ENCODE assay signal across 17 cellular contexts in the genomic region with DNA sequence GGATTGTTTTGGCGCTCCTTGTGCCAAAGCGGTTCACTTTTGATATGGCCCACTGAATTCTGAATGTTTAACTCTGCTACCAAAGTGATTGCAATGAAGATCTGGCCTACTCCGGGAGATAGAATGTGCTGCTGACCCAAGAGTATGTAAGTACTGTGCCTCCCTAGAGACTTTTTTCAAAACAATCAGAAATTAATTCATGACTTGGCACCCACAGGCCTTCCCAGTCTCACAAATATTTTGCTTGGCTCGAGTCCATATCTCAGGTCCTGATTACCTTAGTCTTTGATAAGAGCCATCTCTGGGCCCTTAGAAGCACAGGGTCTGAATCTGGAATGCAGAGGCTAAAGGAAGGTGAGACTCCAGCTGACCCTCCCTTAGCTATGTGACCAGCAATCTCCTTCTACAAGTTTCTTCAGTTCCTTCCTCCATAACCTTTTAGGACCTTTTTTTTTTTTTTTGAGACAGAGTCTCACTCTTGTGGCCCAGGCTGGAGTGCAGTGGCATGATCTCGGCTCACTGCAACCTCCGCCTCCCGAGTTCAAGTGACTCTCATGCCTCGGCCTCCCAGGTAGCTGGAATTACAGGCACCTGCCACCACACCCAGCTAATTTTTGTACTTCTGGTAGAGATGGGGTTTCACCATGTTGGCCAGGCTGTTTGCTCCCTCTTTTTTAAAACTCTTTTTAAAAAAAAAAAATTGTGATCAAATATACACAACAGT. TPM values are rescaled to one million over a fixed set of nuclear protein-coding genes. Genes with fewer than 3 reads are reported as not detected.
A peak's percentile ranks its signal among the peaks of the same experiment; 100 is the strongest.
DNase-seq lines count a peak whose midpoint lies in the region; ATAC-seq, FAIRE-seq and TF ChIP-seq lines count a peak whose summit lies in the region.
"Had no signal": no experiment of that assay in that cellular context is flagged by ENCODE, and none has a peak within 500 bp of the region (broad histone marks: within the 10 kb centered on the region; RNA-seq: fewer than 3 reads in every experiment).

No MANE protein-coding gene starts in this region.

- no peak for TF ChIP-seq EP300 in HepG2 (IDR thresholded peaks at IDR 0.05; ENCODE audit: low read depth in 2 of 2, low read length in 2 of 2)
- TF ChIP-seq EP300 in HepG2 (CRISPR knock-in tag; IDR thresholded peaks at IDR 0.05; ENCODE audit: borderline replicate concordance), result no peak

- TF ChIP-seq CTCF in right lobe of liver (IDR thresholded peaks at IDR 0.05), result no peak
- no peak for TF ChIP-seq CTCF in HepG2 (CRISPR knock-in tag; IDR thresholded peaks at IDR 0.05)
- no peak for TF ChIP-seq CTCF in Panc1 (IDR thresholded peaks at IDR 0.05)

- H3K79me2 ChIP-seq in HepG2 (ENCODE audit: insufficient read depth, low read length), result no peaks in the 10 kb centered on the region

- H3K4me1 Mint-ChIP-seq in T-cell, result peaks cover 11 to 19% (median 12%) of the 10 kb centered on the region in 3 donors

- no peaks in the 10 kb centered on the region for H3K27me3 ChIP-seq in right lobe of liver
- H3K27me3 ChIP-seq in HepG2 (ENCODE audit: control insufficient read depth in 1 of 2, insufficient read depth in 2 of 2, low read length in 2 of 2), result no peaks in the 10 kb centered on the region
- no peaks in the 10 kb centered on the region for H3K27me3 ChIP-seq in Panc1 (ENCODE audit: control insufficient read depth, insufficient read depth, low read length)

- no peak overlapping the region for H3K27ac Mint-ChIP-seq in T-cell
- H3K27ac Mint-ChIP-seq: CD4-positive, alpha-beta memory T cell had no signal

- POLR2A ChIA-PET in HepG2 (lab: Yijun Ruan, JAX) (no interaction called here), Panc1 (lab: Charles Lee) (no interaction called here), T-cell (lab: Charles Lee) (no interaction called here)

- ATAC-seq in right lobe of liver, result peak; percentile 62 to 78 (median 76)
- no peak for ATAC-seq in HepG2
- ATAC-seq in Panc1, result 0 out of 2 replicates have a peak, but pooled peaks have one; percentile 34
- peak; percentile 73 for ATAC-seq in left lobe of liver
- ATAC-seq in GM18498 (IDR thresholded peaks at IDR 0.05; ENCODE audit: unreplicated experiment), result no peak
- ATAC-seq in T-cell (replicated peaks in 1 of 4), result no peak
- ATAC-seq in GM21526 (IDR thresholded peaks at IDR 0.05; ENCODE audit: low FRiP score, unreplicated experiment), result no peak

- H3K9me3 ChIP-seq in right lobe of liver (no peaks in the 10 kb centered on the region), HepG2 (ENCODE audit: low read length) (no peaks in the 10 kb centered on the region), Panc1 (ENCODE audit: control insufficient read depth, insufficient read depth, low read depth, low read length) (no peaks in the 10 kb centered on the region)

- H3K36me3 ChIP-seq in right lobe of liver, result no peaks in the 10 kb centered on the region
- no peaks in the 10 kb centered on the region for H3K36me3 ChIP-seq in HepG2 (replicated peaks in 1 of 2; ENCODE audit: control insufficient read depth in 1 of 2, insufficient read depth in 2 of 2, low read length in 2 of 2)
- no peaks in the 10 kb centered on the region for H3K36me3 ChIP-seq in Panc1 (ENCODE audit: control insufficient read depth, insufficient read depth, low read length)

- H3K9ac ChIP-seq in HepG2 (ENCODE audit: insufficient read depth, low read depth, low read length), result no peak overlapping the region

- no peak overlapping the region for H2AFZ ChIP-seq in HepG2 (ENCODE audit: low read length)

- no peak for TF ChIP-seq RAD21 in HepG2 (CRISPR knock-in tag; IDR thresholded peaks at IDR 0.05)

- BruUV-seq in HepG2 (replicated peaks; lab: Mats Ljungman, UMichigan) (no TSS peak), Panc1 (replicated peaks; lab: Mats Ljungman, UMichigan) (no TSS peak)

- DNase-seq in right lobe of liver (no peak), HepG2 (ENCODE audit: low spot score) (no peak), Panc1 (ENCODE audit: low read depth, low spot score) (no peak), left lobe of liver (ENCODE audit: low spot score) (no peak), T-cell (no peak), Kasumi-1 (lab: John Stamatoyannopoulos, UW) (no peak)
- DNase-seq: activated CD4-positive, CD25-positive, alpha-beta regulatory T cell; CD4-positive, alpha-beta memory T cell; head of caudate nucleus; islet precursor cell; NCI-H2227 treated with DMSO at 0.1 percent for 48 hours; SIG-M5; stimulated activated CD4-positive, alpha-beta T cell treated with anti-CD3 and anti-CD28 coated beads, Interleukin-4, amount 100 ng/mL, for 24 hours; stimulated activated CD8-positive, alpha-beta memory T cell treated with anti-CD3 and anti-CD28 coated beads, Interleukin-4, amount 100 ng/mL, for 48 hours had no signal

- FAIRE-seq in HepG2 (lab: Jason Lieb, UNC), result no peak
- FAIRE-seq: bronchial epithelial cell had no signal

- H3K4me1 ChIP-seq in right lobe of liver, result peaks cover 0 to 13% (median 0%) of the 10 kb centered on the region in 4 donors
- no peaks in the 10 kb centered on the region for H3K4me1 ChIP-seq in HepG2 (ENCODE audit: insufficient read depth, low read length)
- no peaks in the 10 kb centered on the region for H3K4me1 ChIP-seq in Panc1 (ENCODE audit: control insufficient read depth, insufficient read depth, low read length)

- H3K27me3 Mint-ChIP-seq in T-cell, result peaks cover 0 to 2% of the 10 kb centered on the region in 2 donors

- TF ChIP-seq POLR2A in right lobe of liver (IDR thresholded peaks at IDR 0.05) (no peak), HepG2 (IDR thresholded peaks at IDR 0.05; ENCODE audit: insufficient read depth in 1 of 2, low read depth in 2 of 2, low read length in 2 of 2) (no peak)

- no peaks in the 10 kb centered on the region for H4K20me1 ChIP-seq in HepG2 (ENCODE audit: insufficient read depth, low read length)

- no peak overlapping the region for H3K4me2 ChIP-seq in HepG2 (ENCODE audit: low read depth, low read length)

- H3K36me3 Mint-ChIP-seq in T-cell, result no peaks in the 10 kb centered on the region
- H3K36me3 Mint-ChIP-seq: CD4-positive, alpha-beta memory T cell had no signal

- 56% methylated on average over 5 of the region's 8 CpGs for WGBS in right lobe of liver (ENCODE audit: insufficient coverage, low coverage, low lambda C conversion rate, missing lambda C conversion rate)
- 66% methylated on average over 8 of the region's 8 CpGs for WGBS in HepG2 (ENCODE audit: low lambda C conversion rate)

- no peaks in the 10 kb centered on the region for H3K9me3 Mint-ChIP-seq in T-cell

- in situ Hi-C loops in HepG2 (cut with HindIII; ENCODE audit: extremely low pct_ligation_motif_present, low pct_unique_long_range_greater_than_20kb), result no loop called here
- in situ Hi-C loops in Panc1 (cut with HindIII; ENCODE audit: low pct_unique_long_range_greater_than_20kb, low sequenced_read_pairs), result no loop called here

- H3K4me3 Mint-ChIP-seq in T-cell, result no peak overlapping the region
- H3K4me3 Mint-ChIP-seq: CD4-positive, alpha-beta memory T cell had no signal

- H3K4me3 ChIP-seq in right lobe of liver (no peak overlapping the region), HepG2 (replicated peaks in 1 of 3; ENCODE audit: insufficient read depth in 1 of 3, low read depth in 2 of 3, low read length in 3 of 3) (no peak overlapping the region), Panc1 (ENCODE audit: low read depth in 2 of 2, low read length in 2 of 2) (no peak overlapping the region)

- intact Hi-C loops in right lobe of liver (cut with DNase I) (no loop called here), HepG2 (cut with micrococcal nuclease; ENCODE audit: unreplicated experiment) (no loop called here), Panc1 (cut with micrococcal nuclease; ENCODE audit: unreplicated experiment) (no loop called here)

- no peak overlapping the region for H3K27ac ChIP-seq in right lobe of liver
- no peak overlapping the region for H3K27ac ChIP-seq in HepG2 (ENCODE audit: extremely low read length, insufficient read depth, low read length)
- H3K27ac ChIP-seq in Panc1 (ENCODE audit: low read length), result no peak overlapping the region

- CTCF ChIA-PET in HepG2 (lab: Yijun Ruan, JAX; ENCODE audit: low intra/inter-chr PET ratio, low total read pairs) (no interaction called here), Panc1 (lab: Charles Lee) (no interaction called here), T-cell (lab: Charles Lee) (interaction anchor here in 1 of 2 donors (0.7 kb wide), 1 partner anchor 1881 kb away, joined by 3 read pairs; no protein-coding TSS in a partner anchor)

RNA-seq across cellular contexts. Expression of a gene that starts 49.5 kb away (rescaled TPM):
- total RNA-seq in right lobe of liver (10 to 100 TPM; 25.5 to 62.0 (median 34.0) TPM), HepG2 (2016; rRNA removed; fragmentation: Illumina TruSeq; extraction: Trizol) (131 and 204 TPM in 2 replicates), Panc1 (2021; ENCODE audit: unreplicated experiment) (86.1 TPM), left lobe of liver (22.0 TPM), T-cell (10 to 100 TPM; 47.7 to 55.6 (median 51.4) TPM)
- 21.4 and 23.9 TPM in 2 replicates for total RNA-seq in HepG2 (2016; cell fraction: cytosol; rRNA removed; fragmentation: Illumina TruSeq; extraction: Trizol; ENCODE audit: low read depth)
- 131 and 201 TPM in 2 replicates for total RNA-seq in HepG2 (2016; cell fraction: insoluble cytoplasmic fraction; rRNA removed; fragmentation: Illumina TruSeq; extraction: Trizol)
- 42.6 and 52.7 TPM in 2 replicates for total RNA-seq in HepG2 (2016; cell fraction: membrane; rRNA removed; fragmentation: Illumina TruSeq; extraction: Trizol)
- total RNA-seq in HepG2 (2016; cell fraction: nucleus; rRNA removed; fragmentation: Illumina TruSeq; extraction: Trizol), result 62.6 and 66.2 TPM in 2 replicates
- 45.5 and 67.8 TPM in 2 replicates for polyA plus RNA-seq in HepG2 (2011; rRNA removed)
- polyA plus RNA-seq in HepG2 (2011; cell fraction: cytosol; rRNA removed), result 28.2 and 39.5 TPM in 2 replicates
- polyA plus RNA-seq in HepG2 (2011; cell fraction: nucleus; rRNA removed), result 12.7 and 22.3 TPM in 2 replicates
- polyA plus RNA-seq in HepG2 (2012), result 87.5 and 112 TPM in 2 replicates
- polyA plus RNA-seq in HepG2 (2016; cell fraction: cytosol; fragmentation: Illumina TruSeq; extraction: Trizol; ENCODE audit: low read depth), result 13.5 and 16.5 TPM in 2 replicates
- 213 and 228 TPM in 2 replicates for polyA plus RNA-seq in HepG2 (2016; cell fraction: insoluble cytoplasmic fraction; fragmentation: Illumina TruSeq; extraction: Trizol; ENCODE audit: low read depth)
- 32.1 and 38.2 TPM in 2 replicates for polyA plus RNA-seq in HepG2 (2016; cell fraction: membrane; fragmentation: Illumina TruSeq; extraction: Trizol; ENCODE audit: low read depth)
- 73.0 and 79.4 TPM in 2 replicates for polyA plus RNA-seq in HepG2 (2016; cell fraction: nucleus; fragmentation: Illumina TruSeq; extraction: Trizol; ENCODE audit: insufficient read depth, low read depth)
- 12.0 and 19.3 TPM in 2 replicates for polyA minus RNA-seq in HepG2 (2011; rRNA and poly(A)+ RNA removed; ENCODE audit: low replicate concordance)
- 28.9 and 29.6 TPM in 2 replicates for polyA minus RNA-seq in HepG2 (2011; cell fraction: cytosol; rRNA and poly(A)+ RNA removed)
- 89.4 and 91.0 TPM in 2 replicates for polyA minus RNA-seq in HepG2 (2011; cell fraction: nucleus; rRNA and poly(A)+ RNA removed)
- polyA plus RNA-seq in Panc1 (2012; ENCODE audit: insufficient read length), result 80.2 TPM

Comparison
In these comparisons a context has a peak if more than half of its experiments do, and no peak if none do; other contexts are left out.
1. ATAC-seq: peak in right lobe of liver (4 of 4), Panc1 (single experiment) and left lobe of liver (single experiment); none in HepG2 (single experiment), GM18498 (single experiment), T-cell (0 of 4) and GM21526 (single experiment).